8 cellular contexts compared by ENCODE assay signal in genomic region chr1:165630629-165631402, GRCh38.
DNase-seq lines count a peak whose midpoint lies in the region; ATAC-seq lines count a peak whose summit lies in the region.

TSS of gene MGST3 (plus strand) at chr1:165631234. CDS start at chr1:165649848, 18,614 bp downstream.

- peak; percentile 99 for DNase-seq in NCI-H526 (lab: John Stamatoyannopoulos, UW)
- DNase-seq in activated CD4-positive, alpha-beta T cell treated with anti-CD3 and anti-CD28 coated beads for 48 hours = peak; percentile 97
- peak; percentile 95 for DNase-seq in kidney glomerular epithelial cell (lab: John Stamatoyannopoulos, UW)
- DNase-seq in stimulated activated CD4-positive, alpha-beta T cell treated with anti-CD3 and anti-CD28 coated beads, Interleukin-1b, Interleukin-23, amount 100 ng/mL, for 1 hour (ENCODE audit: low read depth in 2 of 2) = peak; percentile 72 to 88

- H3K4me2 ChIP-seq in BLaER1 treated with 17β-estradiol and CSF1 and Interleukin-3, amounts not matched to agents 10 nM and 100 nM = peak within 1 kb of the TSS; percentile 80 to 99 (median 95)

- H3K27me3 ChIP-seq in BLaER1 treated with 17β-estradiol and CSF1 and Interleukin-3, amounts not matched to agents 10 nM and 100 nM = no peaks in the 10 kb centered on the region

- H3K9ac ChIP-seq in BLaER1 treated with 17β-estradiol and CSF1 and Interleukin-3, amounts not matched to agents 10 nM and 100 nM = peak within 1 kb of the TSS; percentile 74 to 88 (median 83)

- H3K27ac ChIP-seq in BLaER1 treated with 17β-estradiol and CSF1 and Interleukin-3, amounts not matched to agents 10 nM and 100 nM = peak within 1 kb of the TSS; percentile 71 to 90 (median 83)
- H3K27ac ChIP-seq in cingulate gyrus (ENCODE audit: low read depth, low read length) = peak within 1 kb of the TSS; percentile 95

- peaks cover 0 to 9% (median 0%) of the 10 kb centered on the region in 11 experiments; a peak in 1 of 22 replicates for H3K36me3 ChIP-seq in BLaER1 treated with 17β-estradiol and CSF1 and Interleukin-3, amounts not matched to agents 10 nM and 100 nM

- H4K20me1 ChIP-seq in BLaER1 treated with 17β-estradiol and CSF1 and Interleukin-3, amounts not matched to agents 10 nM and 100 nM = peaks cover 0 to 32% (median 6%) of the 10 kb centered on the region in 11 experiments; a peak in 9 of 22 replicates

- ATAC-seq in GM19328 (IDR thresholded peaks at IDR 0.05; ENCODE audit: unreplicated experiment) (peak; percentile 90), HG03469 (IDR thresholded peaks at IDR 0.05; ENCODE audit: unreplicated experiment) (peak; percentile 63)

- peak within 1 kb of the TSS; percentile 66 to 94 (median 84) for H3K4me3 ChIP-seq in BLaER1 treated with 17β-estradiol and CSF1 and Interleukin-3, amounts not matched to agents 10 nM and 100 nM

- peaks cover 17 to 38% (median 26%) of the 10 kb centered on the region in 10 experiments for H3K4me1 ChIP-seq in BLaER1 treated with 17β-estradiol and CSF1 and Interleukin-3, amounts not matched to agents 10 nM and 100 nM

- no peaks in the 10 kb centered on the region for H3K9me3 ChIP-seq in BLaER1 treated with 17β-estradiol and CSF1 and Interleukin-3, amounts not matched to agents 10 nM and 100 nM (replicated peaks in 1 of 11)

Comparison
In these comparisons a context has a peak if more than half of its experiments do, and no peak if none do; other contexts are left out.
1. Peak in every context shown above with its lines: DNase-seq, ATAC-seq, H3K4me3 ChIP-seq and H3K27ac ChIP-seq.